Comparison of ENCODE assay signal across 10 cellular contexts in genomic region chr20:32445539-32446273, GRCh38.
A peak's percentile ranks its signal among the peaks of the same experiment; 100 is the strongest.
DNase-seq lines count a peak whose midpoint lies in the region; ATAC-seq and TF ChIP-seq lines count a peak whose summit lies in the region.
"Had no signal": no experiment of that assay in that cellular context is flagged by ENCODE, and none has a peak within 500 bp of the region (broad histone marks: within the 10 kb centered on the region; RNA-seq: fewer than 3 reads in every experiment).

No MANE protein-coding gene starts in this region.

- peaks cover 19 to 27% of the 10 kb centered on the region in 2 donors for H3K4me1 Mint-ChIP-seq in natural killer cell treated with Interleukin-12 subunit alpha and Interleukin-12 subunit beta and Interleukin-15 and Interleukin-18, amount 100 ng/mL, for 72 hours (ENCODE audit: low read depth in 2 of 2)

- ATAC-seq in body of pancreas (no peak), GM18858 (IDR thresholded peaks at IDR 0.05; ENCODE audit: unreplicated experiment) (no peak)
- ATAC-seq in natural killer cell treated with Interleukin-12 subunit alpha and Interleukin-12 subunit beta and Interleukin-15 and Interleukin-18, amount 100 ng/mL, for 72 hours, result peak; percentile 37 to 47
- ATAC-seq: mucosa of descending colon had no signal

- 54 to 72% methylated on average over 9 to 11 of the region's 12 CpGs for WGBS in body of pancreas, 2 donors

- peak overlapping the region in 3 of 4 donors; percentile 16 to 76 (median 41) for H3K27ac ChIP-seq in body of pancreas

- H3K9me3 ChIP-seq in body of pancreas, result no peaks in the 10 kb centered on the region
- H3K9me3 ChIP-seq: mucosa of descending colon had no signal

- peak; percentile 84 for DNase-seq in ELF-1 (ENCODE audit: low read depth, low spot score)
- peak; percentile 43 for DNase-seq in MV-4-11 (lab: John Stamatoyannopoulos, UW)
- DNase-seq in body of pancreas, result peak in 1 of 4 donors; percentile 26
- peak; percentile 49 for DNase-seq in natural killer cell treated with Interleukin-12 subunit alpha and Interleukin-12 subunit beta and Interleukin-15 and Interleukin-18, amount 100 ng/mL, for 72 hours (ENCODE audit: low spot score)
- no peak for DNase-seq in kidney glomerular epithelial cell (lab: John Stamatoyannopoulos, UW)
- DNase-seq in AG08396 (ENCODE audit: low spot score), result no peak
- no peak for DNase-seq in GOT3 (lab: John Stamatoyannopoulos, UW)
- DNase-seq: NCI-H2029 had no signal

- peak overlapping the region; percentile 58 to 82 for H3K27ac Mint-ChIP-seq in natural killer cell treated with Interleukin-12 subunit alpha and Interleukin-12 subunit beta and Interleukin-15 and Interleukin-18, amount 100 ng/mL, for 72 hours

- no peaks in the 10 kb centered on the region for H3K27me3 Mint-ChIP-seq in natural killer cell treated with Interleukin-12 subunit alpha and Interleukin-12 subunit beta and Interleukin-15 and Interleukin-18, amount 100 ng/mL, for 72 hours

- H3K27me3 ChIP-seq in body of pancreas, result no peaks in the 10 kb centered on the region

- peaks cover 51% of the 10 kb centered on the region for H3K4me1 ChIP-seq in body of pancreas

- H3K9me3 Mint-ChIP-seq in natural killer cell treated with Interleukin-12 subunit alpha and Interleukin-12 subunit beta and Interleukin-15 and Interleukin-18, amount 100 ng/mL, for 72 hours, result no peaks in the 10 kb centered on the region

- intact Hi-C loops in body of pancreas (cut with DNase I), result no loop called here

- H3K4me3 Mint-ChIP-seq in natural killer cell treated with Interleukin-12 subunit alpha and Interleukin-12 subunit beta and Interleukin-15 and Interleukin-18, amount 100 ng/mL, for 72 hours, result peak overlapping the region; percentile 21

- no peaks in the 10 kb centered on the region for H3K36me3 ChIP-seq in body of pancreas (replicated peaks in 1 of 2; ENCODE audit: insufficient read depth in 1 of 2, low read depth in 2 of 2)

- no peak for TF ChIP-seq CTCF in body of pancreas (IDR thresholded peaks at IDR 0.05)

- TF ChIP-seq POLR2A in body of pancreas (IDR thresholded peaks at IDR 0.05), result no peak

- no peaks in the 10 kb centered on the region for H3K36me3 Mint-ChIP-seq in natural killer cell treated with Interleukin-12 subunit alpha and Interleukin-12 subunit beta and Interleukin-15 and Interleukin-18, amount 100 ng/mL, for 72 hours

- H3K4me3 ChIP-seq in body of pancreas, result no peak overlapping the region
- H3K4me3 ChIP-seq: mucosa of descending colon had no signal

Comparison
In these comparisons a context has a peak if more than half of its experiments do, and no peak if none do; other contexts are left out.
1. DNase-seq: peak in ELF-1 (single experiment), MV-4-11 (single experiment) and natural killer cell treated with Interleukin-12 subunit alpha and Interleukin-12 subunit beta and Interleukin-15 and Interleukin-18, amount 100 ng/mL, for 72 hours (single experiment); none in kidney glomerular epithelial cell (single experiment), AG08396 (single experiment) and GOT3 (single experiment).
2. ATAC-seq: peak in natural killer cell treated with Interleukin-12 subunit alpha and Interleukin-12 subunit beta and Interleukin-15 and Interleukin-18, amount 100 ng/mL, for 72 hours (2 of 2); none in body of pancreas (single experiment) and GM18858 (single experiment).